In the genomic region with DNA sequence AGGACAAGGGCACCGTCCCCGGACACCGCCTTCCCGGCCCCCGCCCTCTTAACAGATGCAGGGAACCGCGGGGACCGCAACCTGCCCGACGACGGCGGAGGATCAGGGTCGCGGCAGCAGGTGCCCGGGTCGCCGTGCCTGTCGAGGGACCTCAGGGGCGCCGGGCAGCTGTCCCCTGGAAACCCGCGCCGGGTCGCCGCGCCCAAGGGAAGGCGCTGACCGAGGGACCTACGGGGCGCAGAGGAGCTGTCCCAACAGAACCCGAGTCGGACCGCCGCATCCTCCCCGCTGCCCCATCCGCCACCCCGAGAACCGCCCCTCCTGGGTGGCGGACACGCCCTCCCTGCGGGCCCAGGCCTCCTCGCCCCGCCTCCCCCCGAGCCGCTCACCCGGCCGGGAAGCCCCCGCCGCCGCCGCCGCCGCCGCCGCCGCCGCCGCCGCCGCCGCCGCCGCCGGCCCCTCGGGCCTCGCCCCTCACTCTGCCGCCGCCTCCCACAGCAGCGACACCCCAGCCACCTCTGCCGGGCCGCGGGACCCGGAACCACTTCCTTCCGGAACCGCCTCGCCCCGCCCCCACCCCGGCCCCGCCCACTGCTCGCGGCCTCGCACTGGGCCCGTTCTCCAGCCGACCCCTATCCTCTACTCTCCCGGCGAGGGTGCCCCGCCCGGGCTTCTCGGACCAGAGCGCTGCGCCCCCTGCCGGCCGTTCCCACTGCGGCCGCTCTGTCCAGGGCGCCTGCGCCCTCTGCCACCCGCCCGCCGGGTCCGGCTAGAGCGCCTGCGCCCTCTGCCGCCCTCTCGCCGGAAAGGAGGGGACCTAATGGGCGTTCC, we compare ENCODE assay signal across 8 cellular contexts. TPM values are rescaled to one million over a fixed set of nuclear protein-coding genes. Genes with fewer than 3 reads are reported as not detected.
DNase-seq lines count a peak whose midpoint lies in the region; ATAC-seq and TF ChIP-seq lines count a peak whose summit lies in the region.

A gene (minus strand): TSS at position 543 of the 831 bp plus-strand sequence. CDS start 20,797 bp downstream, outside the sequence.

- no peaks in the 10 kb centered on the region for H3K4me1 Mint-ChIP-seq in type B pancreatic cell (ENCODE audit: unreplicated experiment)

- H3K27ac Mint-ChIP-seq in type B pancreatic cell: peak within 1 kb of the TSS; percentile 67

- peak within 1 kb of the TSS; percentile 90 for H3K4me3 Mint-ChIP-seq in type B pancreatic cell

- H3K9me3 Mint-ChIP-seq in type B pancreatic cell: peaks cover 5% of the 10 kb centered on the region

- DNase-seq in NCI-H1048 (lab: John Stamatoyannopoulos, UW) (peak; percentile 41), SKM-1 treated with dmso at 0.1 percent for 144 hours (lab: John Stamatoyannopoulos, UW; ENCODE audit: unreplicated experiment) (peak; percentile 59), cardiac septum (ENCODE audit: low spot score) (peak; percentile 94), posterior cingulate gyrus (peak; percentile 76 to 98 (median 82)), type B pancreatic cell (ENCODE audit: extremely low spot score, unreplicated experiment) (peak; percentile 92)
- peak; percentile 66 for DNase-seq in activated naive CD8-positive, alpha-beta T cell treated with anti-CD3 and anti-CD28 coated beads, Interleukin-2, amount 50 U/mL, for 16 hours (ENCODE audit: low read depth, low spot score)

- peaks cover 4% of the 10 kb centered on the region for H3K36me3 Mint-ChIP-seq in type B pancreatic cell

- ATAC-seq in HG02610 (IDR thresholded peaks at IDR 0.05; ENCODE audit: unreplicated experiment): peak; percentile 97

- no peaks in the 10 kb centered on the region for H3K27me3 Mint-ChIP-seq in type B pancreatic cell

- TF ChIP-seq CTCF in GM12872 (IDR thresholded peaks at IDR 0.05; ENCODE audit: insufficient read depth, low read depth, low read length) (peak; percentile 58; the same call in 2 of the 3 replicates), type B pancreatic cell (conservative IDR thresholded peaks at IDR 0.05) (peak; percentile 84)

- intact Hi-C loops in cardiac septum (cut with DNase I): loop anchor here (5.0 kb wide), 1 partner anchor 88 kb away; no protein-coding TSS in a partner anchor
- intact Hi-C loops in posterior cingulate gyrus (cut with DNase I): loop anchor here (5.0 kb wide), 1 partner anchor 83 kb away; no protein-coding TSS in a partner anchor

RNA-seq across cellular contexts. Expression of the gene that starts here (rescaled TPM):
- total RNA-seq in cardiac septum (9.4 TPM), type B pancreatic cell (ENCODE audit: low replicate concordance) (6.8 and 9.1 TPM in 2 replicates)

Comparison
In these comparisons a context has a peak if more than half of its experiments do, and no peak if none do; other contexts are left out.
1. Peak in every context shown above with its lines: DNase-seq and ATAC-seq.
2. DNase-seq: peak in every context shown above with its lines; median percentile 94 in cardiac septum; 92 in type B pancreatic cell; 82 in posterior cingulate gyrus; 66 in activated naive CD8-positive, alpha-beta T cell treated with anti-CD3 and anti-CD28 coated beads, Interleukin-2, amount 50 U/mL, for 16 hours; 59 in SKM-1 treated with dmso at 0.1 percent for 144 hours; 41 in NCI-H1048.